In the genomic region with DNA sequence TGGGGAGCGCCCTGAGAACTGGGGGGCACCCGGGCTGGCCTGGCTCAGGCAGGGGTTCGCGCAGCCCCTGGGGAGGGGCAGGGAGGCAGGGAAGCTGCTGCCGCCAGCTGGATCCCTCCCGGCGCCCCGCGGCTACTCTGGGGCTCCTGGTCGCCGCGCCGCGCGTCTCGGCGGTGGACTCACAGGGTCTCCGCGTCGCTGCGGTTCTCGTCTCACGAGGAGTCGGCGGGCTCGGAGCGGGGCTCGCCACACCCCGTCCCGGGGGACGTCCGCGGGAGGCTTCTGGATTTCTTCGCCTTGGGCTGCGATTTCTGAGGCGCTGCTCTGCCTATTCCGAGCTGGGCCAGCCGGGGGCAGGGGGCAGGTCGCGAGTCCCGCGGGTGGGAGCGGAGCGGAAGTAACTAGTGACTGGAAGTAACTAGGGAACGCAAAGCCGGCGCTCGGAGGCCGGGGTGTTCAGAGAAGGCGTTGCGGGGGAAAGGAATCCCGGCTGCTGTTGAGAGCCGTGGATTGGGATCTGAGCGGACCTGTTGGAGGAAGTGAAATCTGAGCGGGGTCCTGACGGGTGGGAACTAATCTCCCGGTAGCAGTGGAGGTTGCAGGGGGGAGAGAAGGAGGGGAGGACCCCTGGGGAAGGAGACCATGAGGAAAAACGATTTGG, we compare ENCODE assay signal across 8 cellular contexts. TPM values are rescaled to one million over a fixed set of nuclear protein-coding genes. Genes with fewer than 3 reads are reported as not detected.
DNase-seq lines count a peak whose midpoint lies in the region; ATAC-seq lines count a peak whose summit lies in the region.

No MANE protein-coding gene starts in this region.

- ATAC-seq in GM19035 (IDR thresholded peaks at IDR 0.05; ENCODE audit: unreplicated experiment) (peak; percentile 48), HG03196 (IDR thresholded peaks at IDR 0.05; ENCODE audit: unreplicated experiment) (peak; percentile 45)

- DNase-seq in Ammon's horn (ENCODE audit: low spot score) (peak; percentile 60), NOMO-1 (lab: John Stamatoyannopoulos, UW; ENCODE audit: unreplicated experiment in 2 of 2) (peak; percentile 80 to 82), activated T-cell treated with anti-CD3 and anti-CD28 coated beads for 24 hours (ENCODE audit: low read depth) (peak; percentile 40), epithelial cell of prostate (ENCODE audit: low read depth, low spot score) (no peak), mucosa of gallbladder (ENCODE audit: low spot score) (peak; percentile 69)
- peak; percentile 74 for DNase-seq in stimulated activated CD8-positive, alpha-beta memory T cell treated with anti-CD3 and anti-CD28 coated beads, Interleukin-4, amount 100 ng/mL, for 48 hours

- H3K27ac ChIP-seq in epithelial cell of prostate: peak overlapping the region; percentile 79

RNA-seq across cellular contexts. Expression of a gene that starts 0.5 kb away (rescaled TPM):
- 382 TPM for total RNA-seq in mucosa of gallbladder

RNA-seq across cellular contexts. Expression of a gene that starts 49.8 kb away (rescaled TPM):
- total RNA-seq in mucosa of gallbladder: 17.6 TPM
